26 cellular contexts compared by ENCODE assay signal in the genomic region with DNA sequence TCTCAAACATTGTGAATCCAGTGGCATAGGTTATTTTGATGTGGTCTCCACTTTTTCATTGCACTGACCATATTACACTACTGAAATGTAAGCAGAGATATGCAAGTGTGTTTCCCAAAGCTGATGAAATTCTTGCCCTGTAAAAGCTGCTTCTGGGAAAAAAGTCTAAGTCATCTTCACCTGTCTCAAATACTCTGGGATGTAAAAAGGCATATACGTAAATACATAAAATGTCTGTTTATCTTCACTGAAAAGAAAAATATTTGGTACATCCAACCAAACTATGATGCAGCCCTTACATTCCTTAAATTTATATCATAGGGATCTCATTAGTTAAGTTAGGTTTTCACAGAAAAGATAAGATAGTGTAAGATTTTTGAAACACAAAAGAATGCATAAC. TPM values are rescaled to one million over a fixed set of nuclear protein-coding genes. Genes with fewer than 3 reads are reported as not detected.
DNase-seq lines count a peak whose midpoint lies in the region; TF ChIP-seq lines count a peak whose summit lies in the region.
"Had no signal": no experiment of that assay in that cellular context is flagged by ENCODE, and none has a peak within 500 bp of the region (broad histone marks: within the 10 kb centered on the region; RNA-seq: fewer than 3 reads in every experiment).

No MANE protein-coding gene starts in this region.

- no peak overlapping the region for H3K9ac ChIP-seq in Karpas-422 (ENCODE audit: low read length)
- no peak overlapping the region for H3K9ac ChIP-seq in trophoblast cell (ENCODE audit: low read length)
- H3K9ac ChIP-seq: SK-N-SH had no signal

- H3K27me3 Mint-ChIP-seq in Caco-2 (ENCODE audit: insufficient read depth, unreplicated experiment) = peaks cover 8% of the 10 kb centered on the region

- H3K36me3 ChIP-seq in Karpas-422 (ENCODE audit: insufficient read depth, low read length) = no peaks in the 10 kb centered on the region
- H3K36me3 ChIP-seq in brain microvascular endothelial cell (replicated peaks) = no peaks in the 10 kb centered on the region
- H3K36me3 ChIP-seq in trophoblast cell (ENCODE audit: control insufficient read depth in 1 of 2, insufficient read depth in 2 of 2, low read length in 2 of 2) = no peaks in the 10 kb centered on the region
- H3K36me3 ChIP-seq in Caco-2 (ENCODE audit: control insufficient read depth, insufficient read depth, low read length) = no peaks in the 10 kb centered on the region

- H2BK5ac ChIP-seq in trophoblast cell (ENCODE audit: low read depth, low read length, poor library complexity) = no peak overlapping the region

- BruUV-seq in Caco-2 (replicated peaks; lab: Mats Ljungman, UMichigan) = no TSS peak

- no peaks in the 10 kb centered on the region for H4K20me1 ChIP-seq in Karpas-422 (ENCODE audit: insufficient read depth, low read depth, low read length)

- CTCF ChIA-PET in Caco-2 (lab: Charles Lee) = no interaction called here

- H3K23ac ChIP-seq in trophoblast cell (ENCODE audit: low read length) = no peak overlapping the region

- in situ Hi-C loops in brain microvascular endothelial cell (cut with HindIII; ENCODE audit: low pct_ligation_motif_present, low sequenced_read_pairs) = no loop called here

- no peak overlapping the region for H3K4me3 Mint-ChIP-seq in Caco-2 (ENCODE audit: unreplicated experiment)
- H3K4me3 Mint-ChIP-seq: CD4-positive, alpha-beta memory T cell had no signal

- H2BK120ac ChIP-seq in trophoblast cell (ENCODE audit: insufficient read depth, low read length, poor library complexity) = no peak overlapping the region

- no peaks in the 10 kb centered on the region for H3K36me3 Mint-ChIP-seq in Caco-2 (ENCODE audit: insufficient read depth, unreplicated experiment)
- H3K36me3 Mint-ChIP-seq: CD4-positive, alpha-beta memory T cell had no signal

- no peak overlapping the region for H3K4me2 ChIP-seq in Karpas-422 (ENCODE audit: low read depth, low read length, poor library complexity, severe bottlenecking)
- no peak overlapping the region for H3K4me2 ChIP-seq in trophoblast cell (ENCODE audit: low read length)
- H3K4me2 ChIP-seq: SK-N-SH had no signal

- no peak overlapping the region for H3K14ac ChIP-seq in trophoblast cell (ENCODE audit: low read length)

- H3K79me2 ChIP-seq in Karpas-422 (ENCODE audit: low read length) (no peaks in the 10 kb centered on the region), trophoblast cell (ENCODE audit: control insufficient read depth, insufficient read depth, low read length, poor library complexity) (no peaks in the 10 kb centered on the region)

- POLR2A ChIA-PET in Caco-2 (lab: Charles Lee) = no interaction called here

- intact Hi-C loops in Caco-2 (cut with micrococcal nuclease; ENCODE audit: unreplicated experiment) = no loop called here

- H3K4me1 Mint-ChIP-seq in Caco-2 (ENCODE audit: low read depth, unreplicated experiment) = no peaks in the 10 kb centered on the region
- H3K4me1 Mint-ChIP-seq: CD4-positive, alpha-beta memory T cell had no signal

- H3K27me3 ChIP-seq in Karpas-422 (ENCODE audit: low read length) (no peaks in the 10 kb centered on the region), brain microvascular endothelial cell (replicated peaks) (no peaks in the 10 kb centered on the region), trophoblast cell (ENCODE audit: insufficient read depth, low read length) (no peaks in the 10 kb centered on the region), Caco-2 (replicated peaks; ENCODE audit: control insufficient read depth, insufficient read depth, low read length) (no peaks in the 10 kb centered on the region)

- H4K8ac ChIP-seq in trophoblast cell (ENCODE audit: low read depth, low read length) = no peak overlapping the region

- H4K91ac ChIP-seq in trophoblast cell (ENCODE audit: low read depth, low read length) = no peak overlapping the region

- H3K9me3 Mint-ChIP-seq in Caco-2 (ENCODE audit: unreplicated experiment) = no peaks in the 10 kb centered on the region
- H3K9me3 Mint-ChIP-seq: CD4-positive, alpha-beta memory T cell had no signal

- H3K9me3 ChIP-seq in Karpas-422 (ENCODE audit: low read length) (no peaks in the 10 kb centered on the region), trophoblast cell (ENCODE audit: insufficient read depth, low read depth, low read length) (no peaks in the 10 kb centered on the region), Caco-2 (no peaks in the 10 kb centered on the region)
- H3K9me3 ChIP-seq: SK-N-SH had no signal

- H3K4me1 ChIP-seq in Karpas-422 (ENCODE audit: low read length) (no peaks in the 10 kb centered on the region), trophoblast cell (ENCODE audit: control insufficient read depth in 1 of 2, insufficient read depth in 2 of 2, low read length in 2 of 2) (no peaks in the 10 kb centered on the region), Caco-2 (no peaks in the 10 kb centered on the region)

- H3K27ac ChIP-seq in Karpas-422 (ENCODE audit: low read length) (no peak overlapping the region), brain microvascular endothelial cell (peak overlapping the region; percentile 41), trophoblast cell (ENCODE audit: low read depth, low read length) (no peak overlapping the region)

- H2AK5ac ChIP-seq in trophoblast cell (ENCODE audit: low read length) = no peak overlapping the region

- H2AFZ ChIP-seq in Karpas-422 (ENCODE audit: low read length) (no peak overlapping the region), trophoblast cell (ENCODE audit: insufficient read depth, low read length, poor library complexity) (no peak overlapping the region)

- DNase-seq in Karpas-422 (peak; percentile 4), brain microvascular endothelial cell (no peak), fibroblast of the aortic adventitia (ENCODE audit: low read depth) (peak; percentile 55), trophoblast cell (peak; percentile 30 to 78), LoVo (ENCODE audit: low spot score) (no peak), Caco-2 (no peak), nucleus accumbens (lab: John Stamatoyannopoulos, UW) (no peak)
- no peak for DNase-seq in stimulated activated CD4-positive, alpha-beta T cell treated with anti-CD3 and anti-CD28 coated beads, Interleukin-2, amount 100 ng/mL, for 48 hours
- DNase-seq: AML-193; C1 segment of cervical spinal cord; CD4-positive, alpha-beta memory T cell; COR-L47; Kasumi-1; MV-4-11; NCI-H1105 treated with DMSO at 0.1 percent for 48 hours; NCI-H146; NCI-H1930; NCI-H2107; NCI-H446; NCI-H524 treated with DMSO at 0.1 percent for 48 hours; NCI-H774; PC-3; SK-N-SH had no signal

- no peaks in the 10 kb centered on the region for H3K9me2 ChIP-seq in Karpas-422 (replicated peaks; ENCODE audit: insufficient read depth, low read length)
- H3K9me2 ChIP-seq: SK-N-SH had no signal

- no peak overlapping the region for H4K12ac ChIP-seq in trophoblast cell (ENCODE audit: low read depth, low read length)

- H3K4me3 ChIP-seq in Karpas-422 (ENCODE audit: low read length) = no peak overlapping the region
- no peak overlapping the region for H3K4me3 ChIP-seq in brain microvascular endothelial cell (ENCODE audit: low read depth, low read length)
- no peak overlapping the region for H3K4me3 ChIP-seq in fibroblast of the aortic adventitia (ENCODE audit: low read depth, low read length)
- no peak overlapping the region for H3K4me3 ChIP-seq in trophoblast cell (ENCODE audit: low read depth, low read length)
- H3K4me3 ChIP-seq in Caco-2 (ENCODE audit: low read depth, low read length) = no peak overlapping the region
- H3K4me3 ChIP-seq: GM12878 had no signal

- no peak overlapping the region for H3K4ac ChIP-seq in trophoblast cell (ENCODE audit: low read depth, low read length)

- TF ChIP-seq CTCF in brain microvascular endothelial cell (IDR thresholded peaks at IDR 0.05; ENCODE audit: low read depth, low read length, missing control alignments) = no peak
- TF ChIP-seq CTCF in fibroblast of the aortic adventitia (IDR thresholded peaks at IDR 0.05; ENCODE audit: insufficient read depth, low read length) = no peak
- no peak for TF ChIP-seq CTCF in Caco-2 (IDR thresholded peaks at IDR 0.05; ENCODE audit: insufficient read depth in 1 of 2, low read depth in 1 of 2, low read length in 1 of 2, severe bottlenecking in 1 of 2, unreplicated experiment in 1 of 2)

- H2BK12ac ChIP-seq in trophoblast cell (ENCODE audit: low read length) = no peak overlapping the region

- no peak overlapping the region for H3K18ac ChIP-seq in trophoblast cell (ENCODE audit: low read length)

- no CpG with 5 or more reads among the region's 1 CpG for WGBS in trophoblast cell (ENCODE audit: extremely low coverage, insufficient coverage, insufficient read length)

- H3K27ac Mint-ChIP-seq in Caco-2 (ENCODE audit: unreplicated experiment) = no peak overlapping the region
- H3K27ac Mint-ChIP-seq: CD4-positive, alpha-beta memory T cell had no signal

- H3K79me1 ChIP-seq in trophoblast cell (ENCODE audit: low read length) = no peaks in the 10 kb centered on the region

RNA-seq across cellular contexts. Expression of a gene that starts 7.9 kb away (rescaled TPM):
- not detected in 2 replicates for total RNA-seq in Karpas-422 (2014; rRNA removed; shearing (Covaris generic); ENCODE audit: low replicate concordance)
- total RNA-seq in fibroblast of the aortic adventitia (ENCODE audit: low replicate concordance) (2.5 and 10.9 TPM in 2 replicates), Caco-2 (2022) (not detected in 2 replicates)
- 0.87 and 0.92 TPM in 2 replicates for polyA plus RNA-seq in trophoblast cell (2013)
- total RNA-seq: CD4-positive, alpha-beta memory T cell; HepG2; HT-29 had no signal
- polyA plus RNA-seq: CD4-positive, alpha-beta memory T cell; HepG2; SK-N-SH had no signal

Comparison
In these comparisons a context has a peak if more than half of its experiments do, and no peak if none do; other contexts are left out.
1. DNase-seq: peak in Karpas-422 (single experiment), fibroblast of the aortic adventitia (single experiment) and trophoblast cell (2 of 2); none in brain microvascular endothelial cell (single experiment), stimulated activated CD4-positive, alpha-beta T cell treated with anti-CD3 and anti-CD28 coated beads, Interleukin-2, amount 100 ng/mL, for 48 hours (0 of 2), LoVo (single experiment), Caco-2 (0 of 2) and nucleus accumbens (0 of 56).